In genomic region chr5:178177569-178177968, GRCh38 we compare ENCODE assay signal across 32 cellular contexts. TPM values are rescaled to one million over a fixed set of nuclear protein-coding genes. Genes with fewer than 3 reads are reported as not detected.
"Had no signal": no experiment of that assay in that cellular context is flagged by ENCODE, and none has a peak within 500 bp of the region (broad histone marks: within the 10 kb centered on the region; RNA-seq: fewer than 3 reads in every experiment).

No MANE protein-coding gene starts in this region.

- H3K4me3 Mint-ChIP-seq: activated CD4-positive, alpha-beta memory T cell treated with anti-CD3 and anti-CD28 coated beads, Interleukin-2, amount 10 ng/mL, durations not matched to agents 7 days and 5 days; activated CD4-positive, alpha-beta T cell treated with anti-CD3 and anti-CD28 coated beads for 36 hours; activated naive CD4-positive, alpha-beta T cell treated with anti-CD3 and anti-CD28 coated beads, Interleukin-2, amount 10 ng/mL, durations not matched to agents 7 days and 5 days; activated naive CD8-positive, alpha-beta T cell treated with anti-CD3 and anti-CD28 coated beads for 36 hours; activated T-cell treated with anti-CD3 and anti-CD28 coated beads, Interleukin-2, amount 50 U/mL, for 72 hours; T-cell had no signal

- H3K36me3 ChIP-seq: adrenal gland had no signal

- H3K27ac ChIP-seq: adrenal gland, SK-N-MC, VCaP had no signal

- ATAC-seq: activated CD4-positive, alpha-beta T cell treated with anti-CD3 and anti-CD28 coated beads for 36 hours; activated T-cell treated with anti-CD3 and anti-CD28 coated beads, Interleukin-2, amount 50 U/mL, for 72 hours; Panc1; Right ventricle myocardium inferior; T-cell had no signal

- H3K9me3 ChIP-seq: adrenal gland had no signal

- H3K27ac Mint-ChIP-seq: activated CD4-positive, alpha-beta memory T cell treated with anti-CD3 and anti-CD28 coated beads, Interleukin-2, amount 10 ng/mL, durations not matched to agents 7 days and 5 days; activated CD4-positive, alpha-beta T cell treated with anti-CD3 and anti-CD28 coated beads for 36 hours; activated naive CD4-positive, alpha-beta T cell treated with anti-CD3 and anti-CD28 coated beads, Interleukin-2, amount 10 ng/mL, durations not matched to agents 7 days and 5 days; activated naive CD8-positive, alpha-beta T cell treated with anti-CD3 and anti-CD28 coated beads for 36 hours; activated T-cell treated with anti-CD3 and anti-CD28 coated beads, Interleukin-2, amount 50 U/mL, for 72 hours; activated T-helper 2 cell treated with anti-CD3 and anti-CD28 coated beads, Interferon-gamma antibody, Interleukin-2, Interleukin-4, amounts not matched to agents 10 μg/mL and 5 μg/mL and 100 μg/mL, durations not matched to agents 14 hours and 24 hours and 36 hours; T-cell had no signal

- H3K4me1 ChIP-seq: adrenal gland had no signal

- H3K36me3 Mint-ChIP-seq: activated naive CD4-positive, alpha-beta T cell treated with anti-CD3 and anti-CD28 coated beads, Interleukin-2, amount 10 ng/mL, durations not matched to agents 7 days and 5 days; activated naive CD8-positive, alpha-beta T cell treated with anti-CD3 and anti-CD28 coated beads for 36 hours; T-cell had no signal

- DNase-seq: activated CD4-positive, alpha-beta memory T cell treated with anti-CD3 and anti-CD28 coated beads, Interleukin-2, amount 10 ng/mL, durations not matched to agents 7 days and 5 days; activated CD4-positive, alpha-beta T cell treated with anti-CD3 and anti-CD28 coated beads for 36 hours; activated CD4-positive, alpha-beta T cell treated with anti-CD3 and anti-CD28 coated beads, Interleukin-2, amount 50 U/mL, for 1 hour; activated gamma-delta T cell treated with Interleukin-2 at 50 U/mL for 16 hours; activated naive CD4-positive, alpha-beta T cell treated with anti-CD3 and anti-CD28 coated beads, Interleukin-2, amount 10 ng/mL, durations not matched to agents 7 days and 5 days; activated naive CD8-positive, alpha-beta T cell treated with anti-CD3 and anti-CD28 coated beads for 36 hours; activated T-cell treated with anti-CD3 and anti-CD28 coated beads for 4 hours; activated T-cell treated with anti-CD3 and anti-CD28 coated beads, Interleukin-2, amount 50 U/mL, for 72 hours; adrenal gland; anterior cingulate cortex; caudate nucleus; MM.1S; NCI-H1105; NCI-H1436; NCI-H1694 treated with DMSO at 0.1 percent for 48 hours; NCI-H2029 treated with DMSO at 0.1 percent for 48 hours; NCI-H345; NCI-H510A; NCI-H526 treated with DMSO at 0.1 percent for 48 hours; NCI-H82; OCI-M1; RPMI8226; T-cell; T-helper 2 cell; T1000 had no signal

- H3K27me3 ChIP-seq: adrenal gland had no signal

- H3K9me3 Mint-ChIP-seq: activated CD4-positive, alpha-beta memory T cell treated with anti-CD3 and anti-CD28 coated beads, Interleukin-2, amount 10 ng/mL, durations not matched to agents 7 days and 5 days; activated naive CD4-positive, alpha-beta T cell treated with anti-CD3 and anti-CD28 coated beads, Interleukin-2, amount 10 ng/mL, durations not matched to agents 7 days and 5 days; activated naive CD8-positive, alpha-beta T cell treated with anti-CD3 and anti-CD28 coated beads for 36 hours; activated T-cell treated with anti-CD3 and anti-CD28 coated beads, Interleukin-2, amount 50 U/mL, for 72 hours; activated T-helper 2 cell treated with anti-CD3 and anti-CD28 coated beads, Interferon-gamma antibody, Interleukin-2, Interleukin-4, amounts not matched to agents 10 μg/mL and 5 μg/mL and 100 μg/mL, durations not matched to agents 14 hours and 24 hours and 36 hours; T-cell had no signal

- H3K4me3 ChIP-seq: adrenal gland, SK-N-MC had no signal

- H3K27me3 Mint-ChIP-seq: activated naive CD8-positive, alpha-beta T cell treated with anti-CD3 and anti-CD28 coated beads for 36 hours had no signal

RNA-seq across cellular contexts. Expression of gene GMCL2, which starts 9.6 kb away (rescaled TPM):
- total RNA-seq: activated CD4-positive, alpha-beta memory T cell treated with anti-CD3 and anti-CD28 coated beads, Interleukin-2, amount 10 ng/mL, durations not matched to agents 7 days and 5 days; activated CD4-positive, alpha-beta T cell treated with anti-CD3 and anti-CD28 coated beads for 36 hours; activated CD8-positive, alpha-beta memory T cell treated with anti-CD3 and anti-CD28 coated beads for 36 hours; activated naive CD8-positive, alpha-beta T cell treated with anti-CD3 and anti-CD28 coated beads for 36 hours; activated T-cell treated with anti-CD3 and anti-CD28 coated beads, Interleukin-2, amount 50 U/mL, for 72 hours; activated T-helper 2 cell treated with anti-CD3 and anti-CD28 coated beads, Interferon-gamma antibody, Interleukin-2, Interleukin-4, amounts not matched to agents 10 μg/mL and 5 μg/mL and 100 μg/mL, durations not matched to agents 14 hours and 24 hours and 36 hours; adrenal gland; cerebellum; Right ventricle myocardium inferior; T-cell had no signal
- polyA plus RNA-seq: adrenal gland had no signal
